Comparison of ENCODE assay signal across 1 cellular context in genomic region chr9:91004992-91005391, GRCh38.
TF ChIP-seq lines count a peak whose summit lies in the region.

No MANE protein-coding gene starts in this region.

TF ChIP-seq in HCT116, 20 proteins besides CTCF, POLR2A, EP300 and RAD21 (continued from another document):
- TF ChIP-seq ZNF274 (IDR thresholded peaks at IDR 0.05; ENCODE audit: low read depth, low read length) (no peak), SRF (IDR thresholded peaks at IDR 0.05; ENCODE audit: low read depth) (no peak), POLR2AphosphoS5 (IDR thresholded peaks at IDR 0.05; ENCODE audit: low read depth, low read length) (no peak), TCF7L2 (IDR thresholded peaks at IDR 0.05; ENCODE audit: borderline replicate concordance, extremely low read depth, insufficient read depth, insufficient read length) (no peak), ZBTB33 (IDR thresholded peaks at IDR 0.05; ENCODE audit: extremely low read depth, insufficient replicate concordance, low read length) (no peak), YY1 (IDR thresholded peaks at IDR 0.05; ENCODE audit: extremely low read depth, insufficient replicate concordance, low read depth, low read length) (no peak), SIN3A (IDR thresholded peaks at IDR 0.05; ENCODE audit: low read depth) (no peak), JUND (IDR thresholded peaks at IDR 0.05) (no peak), ELF1 (IDR thresholded peaks at IDR 0.05; ENCODE audit: borderline replicate concordance, low read depth) (no peak), EGR1 (IDR thresholded peaks at IDR 0.05; ENCODE audit: low read depth) (no peak), ZFX (IDR thresholded peaks at IDR 0.05) (no peak), EZH2 (IDR thresholded peaks at IDR 0.05) (no peak), SP1 (IDR thresholded peaks at IDR 0.05; ENCODE audit: low read depth) (no peak)
- TF ChIP-seq, protein P1, sequence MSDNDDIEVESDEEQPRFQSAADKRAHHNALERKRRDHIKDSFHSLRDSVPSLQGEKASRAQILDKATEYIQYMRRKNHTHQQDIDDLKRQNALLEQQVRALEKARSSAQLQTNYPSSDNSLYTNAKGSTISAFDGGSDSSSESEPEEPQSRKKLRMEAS (IDR thresholded peaks at IDR 0.05): no peak
- TF ChIP-seq, protein P2, sequence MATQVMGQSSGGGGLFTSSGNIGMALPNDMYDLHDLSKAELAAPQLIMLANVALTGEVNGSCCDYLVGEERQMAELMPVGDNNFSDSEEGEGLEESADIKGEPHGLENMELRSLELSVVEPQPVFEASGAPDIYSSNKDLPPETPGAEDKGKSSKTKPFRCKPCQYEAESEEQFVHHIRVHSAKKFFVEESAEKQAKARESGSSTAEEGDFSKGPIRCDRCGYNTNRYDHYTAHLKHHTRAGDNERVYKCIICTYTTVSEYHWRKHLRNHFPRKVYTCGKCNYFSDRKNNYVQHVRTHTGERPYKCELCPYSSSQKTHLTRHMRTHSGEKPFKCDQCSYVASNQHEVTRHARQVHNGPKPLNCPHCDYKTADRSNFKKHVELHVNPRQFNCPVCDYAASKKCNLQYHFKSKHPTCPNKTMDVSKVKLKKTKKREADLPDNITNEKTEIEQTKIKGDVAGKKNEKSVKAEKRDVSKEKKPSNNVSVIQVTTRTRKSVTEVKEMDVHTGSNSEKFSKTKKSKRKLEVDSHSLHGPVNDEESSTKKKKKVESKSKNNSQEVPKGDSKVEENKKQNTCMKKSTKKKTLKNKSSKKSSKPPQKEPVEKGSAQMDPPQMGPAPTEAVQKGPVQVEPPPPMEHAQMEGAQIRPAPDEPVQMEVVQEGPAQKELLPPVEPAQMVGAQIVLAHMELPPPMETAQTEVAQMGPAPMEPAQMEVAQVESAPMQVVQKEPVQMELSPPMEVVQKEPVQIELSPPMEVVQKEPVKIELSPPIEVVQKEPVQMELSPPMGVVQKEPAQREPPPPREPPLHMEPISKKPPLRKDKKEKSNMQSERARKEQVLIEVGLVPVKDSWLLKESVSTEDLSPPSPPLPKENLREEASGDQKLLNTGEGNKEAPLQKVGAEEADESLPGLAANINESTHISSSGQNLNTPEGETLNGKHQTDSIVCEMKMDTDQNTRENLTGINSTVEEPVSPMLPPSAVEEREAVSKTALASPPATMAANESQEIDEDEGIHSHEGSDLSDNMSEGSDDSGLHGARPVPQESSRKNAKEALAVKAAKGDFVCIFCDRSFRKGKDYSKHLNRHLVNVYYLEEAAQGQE (IDR thresholded peaks at IDR 0.05; ENCODE audit: low read depth): no peak
